In the genomic region with DNA sequence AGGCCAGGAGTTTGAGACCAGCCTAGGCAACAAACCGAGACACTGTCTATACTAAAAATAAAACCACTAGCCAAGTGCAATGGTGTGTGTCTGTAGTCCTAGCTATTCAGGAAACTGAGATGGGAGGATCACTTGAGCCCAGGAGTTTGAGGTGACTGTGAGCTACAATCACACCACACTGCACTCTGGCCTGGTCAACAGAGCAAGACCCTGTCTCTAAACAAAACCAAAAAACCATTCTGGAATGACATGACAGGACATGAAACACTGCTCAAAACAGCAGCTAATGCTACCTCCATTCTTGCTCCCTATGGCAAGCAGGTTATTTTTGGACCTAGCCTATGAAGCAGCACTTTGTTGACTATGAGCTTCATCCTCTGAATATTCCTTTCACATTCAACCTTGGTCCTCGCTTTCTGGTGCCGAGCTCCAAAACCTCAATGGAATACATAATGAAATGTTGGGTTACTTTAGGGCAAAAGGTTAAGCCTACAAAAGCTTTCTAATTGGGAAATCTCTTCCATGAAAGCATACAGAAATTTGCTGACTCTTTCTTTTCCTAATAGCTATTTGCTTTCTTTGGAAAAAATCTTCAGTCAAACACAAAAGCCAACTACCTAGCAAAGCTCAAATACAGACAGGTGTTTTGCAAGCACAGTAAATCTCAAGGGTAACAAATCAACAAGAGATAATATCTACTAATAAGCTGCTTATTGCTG, we compare ENCODE assay signal across 13 cellular contexts. TPM values are rescaled to one million over a fixed set of nuclear protein-coding genes. Genes with fewer than 3 reads are reported as not detected.
DNase-seq lines count a peak whose midpoint lies in the region; ATAC-seq, FAIRE-seq and TF ChIP-seq lines count a peak whose summit lies in the region.
"Had no signal": no experiment of that assay in that cellular context is flagged by ENCODE, and none has a peak within 500 bp of the region (broad histone marks: within the 10 kb centered on the region; RNA-seq: fewer than 3 reads in every experiment).

No MANE protein-coding gene starts in this region.

- in situ Hi-C loops in K562 (cut with MboI), result no loop called here

- 80% methylated on average over 3 of the region's 3 CpGs for WGBS in K562 (ENCODE audit: insufficient coverage, low coverage, missing lambda C conversion rate)
- 51 to 52% methylated on average over 3 of the region's 3 CpGs for WGBS in pancreas, 2 donors
- 82 to 91% methylated on average over 3 of the region's 3 CpGs for WGBS in sigmoid colon, 2 donors

- DNase-seq in GM19239 (ENCODE audit: insufficient read length, low spot score) (no peak), NCI-H1092 treated with DMSO at 0.1 percent for 48 hours (lab: John Stamatoyannopoulos, UW) (peak; percentile 55), K562 (ENCODE audit: extremely low read depth in 1 of 4, low spot score in 3 of 4) (no peak), pancreas (no peak), SKM-1 treated with dmso at 0.1 percent for 144 hours (lab: John Stamatoyannopoulos, UW; ENCODE audit: unreplicated experiment) (no peak), sigmoid colon (no peak)
- DNase-seq in activated CD4-positive, alpha-beta T cell treated with anti-CD3 and anti-CD28 coated beads, Interleukin-2, amount 50 U/mL, for 4 hours, result no peak
- DNase-seq: islet precursor cell; NCI-H226; spleen; stimulated activated naive CD8-positive, alpha-beta T cell treated with anti-CD3 and anti-CD28 coated beads, Interleukin-15, Interleukin-2, amounts not matched to agents 100 U/mL and 50 U/mL, for 24 hours had no signal

- no TSS peak for BruUV-seq in K562 (replicated peaks; lab: Mats Ljungman, UMichigan)

- H3K9me3 ChIP-seq in K562 (replicated peaks; ENCODE audit: control insufficient read depth, insufficient read depth, low read depth, low read length), result no peaks in the 10 kb centered on the region
- H3K9me3 ChIP-seq in pancreas, result no peaks in the 10 kb centered on the region
- H3K9me3 ChIP-seq in sigmoid colon, result no peaks in the 10 kb centered on the region
- H3K9me3 ChIP-seq: spleen had no signal

- TF ChIP-seq CTCF in K562 (IDR thresholded peaks at IDR 0.05 in 2 of 3, conservative IDR thresholded peaks at IDR 0.05 in 1 of 3; ENCODE audit: insufficient read depth in 2 of 3, low read depth in 1 of 3, low read length in 3 of 3), result no peak
- TF ChIP-seq CTCF in pancreas (IDR thresholded peaks at IDR 0.05), result no peak
- TF ChIP-seq CTCF in sigmoid colon (IDR thresholded peaks at IDR 0.05), result no peak

- no peak overlapping the region for H3K4me2 ChIP-seq in K562 (ENCODE audit: insufficient read depth, low read length)

- H3K36me3 ChIP-seq in K562 (ENCODE audit: control insufficient read depth, insufficient read depth, low read length) (no peaks in the 10 kb centered on the region), pancreas (no peaks in the 10 kb centered on the region), sigmoid colon (no peaks in the 10 kb centered on the region)
- H3K36me3 ChIP-seq: spleen had no signal

- FAIRE-seq in GM19239 (lab: Jason Lieb, UNC) (peak; percentile 70), K562 (lab: Jason Lieb, UNC) (peak; percentile 62), pancreas (lab: Jason Lieb, UNC) (no peak)
- FAIRE-seq: endothelial cell of umbilical vein had no signal

- TF ChIP-seq EP300 in K562 (IDR thresholded peaks at IDR 0.05; ENCODE audit: low read length) (no peak), sigmoid colon (IDR thresholded peaks at IDR 0.05) (no peak)

- H3K27me3 ChIP-seq in K562 (ENCODE audit: control insufficient read depth in 2 of 2, insufficient read depth in 2 of 2, low read length in 2 of 2), result no peaks in the 10 kb centered on the region
- H3K27me3 ChIP-seq in pancreas, result no peaks in the 10 kb centered on the region
- H3K27me3 ChIP-seq in sigmoid colon, result no peaks in the 10 kb centered on the region
- H3K27me3 ChIP-seq: spleen had no signal

- no peak for TF ChIP-seq RAD21 in K562 (CRISPR knock-in tag; conservative IDR thresholded peaks at IDR 0.05 in 1 of 2, IDR thresholded peaks at IDR 0.05 in 1 of 2)

- peaks cover 67% of the 10 kb centered on the region for H3K79me2 ChIP-seq in K562 (ENCODE audit: control insufficient read depth, insufficient read depth, low read length)

- peaks cover 11% of the 10 kb centered on the region for H4K20me1 ChIP-seq in K562 (replicated peaks; ENCODE audit: control insufficient read depth, insufficient read depth, low read length)

- CTCF ChIA-PET in K562 (lab: Yijun Ruan, JAX; ENCODE audit: low intra/inter-chr PET ratio), result no interaction called here

- H3K4me1 ChIP-seq in K562 (replicated peaks in 1 of 2; ENCODE audit: control insufficient read depth in 2 of 2, insufficient read depth in 2 of 2, low read length in 2 of 2), result peaks cover 14 to 17% of the 10 kb centered on the region in 2 experiments; a peak in 4 of 5 replicates
- peaks cover 10 to 26% (median 25%) of the 10 kb centered on the region in 3 donors for H3K4me1 ChIP-seq in pancreas
- peaks cover 0 to 67% (median 46%) of the 10 kb centered on the region in 4 donors for H3K4me1 ChIP-seq in sigmoid colon

- H3K4me3 ChIP-seq in K562 (no peak overlapping the region), pancreas (no peak overlapping the region), sigmoid colon (no peak overlapping the region)
- H3K4me3 ChIP-seq: spleen had no signal

- TF ChIP-seq POLR2A in K562 (conservative IDR thresholded peaks at IDR 0.05) (no peak), sigmoid colon (IDR thresholded peaks at IDR 0.05) (no peak)

- no peaks in the 10 kb centered on the region for H3K9me1 ChIP-seq in K562 (ENCODE audit: control insufficient read depth, insufficient read depth, low read length)

- ATAC-seq in K562 (no peak), pancreas (peak in 3 of 4 donors; percentile 48 to 58 (median 51)), HG03196 (IDR thresholded peaks at IDR 0.05; ENCODE audit: unreplicated experiment) (no peak)
- ATAC-seq: stimulated activated naive CD8-positive, alpha-beta T cell treated with anti-CD3 and anti-CD28 coated beads, Interleukin-15, Interleukin-2, amounts not matched to agents 100 U/mL and 50 U/mL, for 24 hours had no signal

- intact Hi-C loops in K562 (cut with micrococcal nuclease) (no loop called here), pancreas (cut with DNase I) (no loop called here), sigmoid colon (cut with DNase I) (no loop called here)

- POLR2A ChIA-PET in K562 (lab: Yijun Ruan, JAX), result interaction anchor here (1.2 to 1.4 kb wide), 4 partner anchors 11 to 20 kb away, joined by 3 to 8 read pairs (median 5); no protein-coding TSS in a partner anchor

- no peak overlapping the region for H2AFZ ChIP-seq in K562 (ENCODE audit: low read depth, low read length)

- no peak overlapping the region for H3K9ac ChIP-seq in K562 (ENCODE audit: insufficient read depth in 1 of 2, low read depth in 2 of 2, low read length in 2 of 2)

- H3K27ac ChIP-seq in K562 (ENCODE audit: extremely low read depth, low read depth, low read length), result no peak overlapping the region
- no peak overlapping the region for H3K27ac ChIP-seq in pancreas
- no peak overlapping the region for H3K27ac ChIP-seq in sigmoid colon
- H3K27ac ChIP-seq: spleen had no signal

TF ChIP-seq in K562, 482 proteins besides CTCF, POLR2A, EP300 and RAD21:
- TF ChIP-seq MAFG (tag; conservative IDR thresholded peaks at IDR 0.05) (peak; percentile 78), KDM5B (IDR thresholded peaks at IDR 0.05; ENCODE audit: insufficient replicate concordance, low read depth, low read length) (no peak), MAFK (IDR thresholded peaks at IDR 0.05; ENCODE audit: low read length) (peak; percentile 76; the same call in 1 of the 2 replicates), C11orf30 (IDR thresholded peaks at IDR 0.05; ENCODE audit: low read depth) (peak; percentile 86), ZNF347 (CRISPR knock-in tag; IDR thresholded peaks at IDR 0.05; ENCODE audit: low read depth) (no peak), ZNF583 (CRISPR knock-in tag; IDR thresholded peaks at IDR 0.05) (no peak), MAFF (IDR thresholded peaks at IDR 0.05; ENCODE audit: low read length) (peak; percentile 81), ZNF316 (IDR thresholded peaks at IDR 0.05) (peak; percentile 94), KLF1 (tag; IDR thresholded peaks at IDR 0.05) (no peak), NCOA1 (IDR thresholded peaks at IDR 0.05; ENCODE audit: low read depth) (no peak)

RNA-seq across cellular contexts. Expression of gene SIK3, which starts 21.1 kb away (rescaled TPM):
- total RNA-seq in K562 (2011; cell fraction: chromatin; rRNA removed; ENCODE audit: low replicate concordance), result 63.2 and 103 TPM in 2 replicates
- 30.0 and 38.4 TPM in 2 replicates for total RNA-seq in K562 (2011; cell fraction: nucleolus; rRNA removed)
- total RNA-seq in K562 (2011; cell fraction: nucleoplasm; rRNA removed), result 51.0 and 57.2 TPM in 2 replicates
- total RNA-seq in K562 (2014; rRNA removed), result 8.4 and 9.5 TPM in 2 replicates
- total RNA-seq in K562 (2014; rRNA removed; fragmentation: Illumina TruSeq; extraction: Trizol), result 10.7 and 10.8 TPM in 2 replicates
- 7.6 and 8.5 TPM in 2 replicates for total RNA-seq in K562 (2015; rRNA removed; fragmentation: Illumina TruSeq; extraction: Trizol)
- 16.7 and 21.6 TPM in 2 replicates for total RNA-seq in K562 (2021)
- 6.1 and 7.3 TPM in 2 replicates for polyA plus RNA-seq in K562 (2011; rRNA removed)
- 4.2 and 4.4 TPM in 2 replicates for polyA plus RNA-seq in K562 (2011; cell fraction: cytosol; rRNA removed)
- 21.4 and 34.9 TPM in 2 replicates for polyA plus RNA-seq in K562 (2011; cell fraction: nucleus; rRNA removed)
- 9.5 and 10.3 TPM in 2 replicates for polyA plus RNA-seq in K562 (2012)
- 12.2 and 14.0 TPM in 2 replicates for polyA plus RNA-seq in K562 (2014; fragmentation: Illumina TruSeq; extraction: Trizol)
- 1 to 10 TPM; 1.6 to 1.8 TPM for polyA plus RNA-seq in K562 (2014; fragmentation: Nextera tagmentation; extraction: Ambion mirVana)
- polyA plus RNA-seq in K562 (2014; rRNA removed), result 8.0 and 8.9 TPM in 2 replicates
- polyA minus RNA-seq in K562 (2011; rRNA and poly(A)+ RNA removed), result 14.2 and 16.0 TPM in 2 replicates
- 6.6 and 9.6 TPM in 2 replicates for polyA minus RNA-seq in K562 (2011; cell fraction: cytosol; rRNA and poly(A)+ RNA removed)
- polyA minus RNA-seq in K562 (2011; cell fraction: nucleus; rRNA and poly(A)+ RNA removed), result 22.2 and 28.9 TPM in 2 replicates
- 10 to 100 TPM; 22.5 to 27.3 (median 25.2) TPM for total RNA-seq in pancreas
- 10 to 100 TPM; 11.1 to 16.2 TPM for polyA plus RNA-seq in pancreas
- total RNA-seq in sigmoid colon, result 10 to 100 TPM; 35.3 to 53.2 (median 40.9) TPM
- polyA plus RNA-seq in sigmoid colon, result 10 to 100 TPM in 1 of 3 donors, 1 to 10 TPM in 2; 5.5 to 16.5 (median 7.8) TPM

Comparison
In these comparisons a context has a peak if more than half of its experiments do, and no peak if none do; other contexts are left out.
1. ATAC-seq: peak in pancreas (3 of 4); none in K562 (single experiment) and HG03196 (single experiment).